ENCODE assay signal across 8 cellular contexts in the genomic region with DNA sequence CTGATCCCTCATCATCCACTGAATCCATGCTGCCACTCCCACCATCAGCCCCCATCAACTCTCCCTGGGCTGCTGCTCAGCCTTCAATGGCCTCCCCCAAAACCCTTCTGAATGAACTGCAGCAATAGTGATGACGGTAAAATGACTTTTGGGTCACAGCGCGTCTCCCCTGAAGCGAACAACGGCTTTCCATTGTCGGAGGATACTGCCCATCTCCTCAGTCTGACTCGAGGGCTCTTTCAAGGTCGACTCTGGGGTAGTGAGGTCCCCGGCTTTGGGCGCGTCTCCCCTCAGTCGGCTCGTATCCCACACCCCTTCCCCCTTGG. TPM values are rescaled to one million over a fixed set of nuclear protein-coding genes. Genes with fewer than 3 reads are reported as not detected.
A peak's percentile ranks its signal among the peaks of the same experiment; 100 is the strongest.
DNase-seq lines count a peak whose midpoint lies in the region; ATAC-seq, FAIRE-seq and TF ChIP-seq lines count a peak whose summit lies in the region.

No MANE protein-coding gene starts in this region.

- H3K27me3 ChIP-seq in mammary epithelial cell (ENCODE audit: insufficient read depth, low read length) = no peaks in the 10 kb centered on the region

- H4K20me1 ChIP-seq in mammary epithelial cell (ENCODE audit: insufficient read depth, low read length) = no peaks in the 10 kb centered on the region

- H3K9me3 ChIP-seq in mammary epithelial cell (replicated peaks; ENCODE audit: insufficient read depth, low read length) (no peaks in the 10 kb centered on the region), mucosa of descending colon (no peaks in the 10 kb centered on the region)

- FAIRE-seq in frontal cortex (lab: Jason Lieb, UNC) = no peak

- H3K4me3 ChIP-seq in mammary epithelial cell (replicated peaks in 1 of 3; ENCODE audit: insufficient read depth in 1 of 3, low read depth in 2 of 3, low read length in 3 of 3) (peak overlapping the region; percentile 75 to 89 (median 78)), mucosa of descending colon (peak overlapping the region; percentile 20)

- TF ChIP-seq CTCF in mammary epithelial cell (conservative IDR thresholded peaks at IDR 0.05 in 1 of 2, IDR thresholded peaks at IDR 0.05 in 1 of 2; ENCODE audit: extremely low read depth in 1 of 2, insufficient read depth in 1 of 2, low read depth in 1 of 2, low read length in 2 of 2) = no peak
- no peak for TF ChIP-seq CTCF in mucosa of descending colon (IDR thresholded peaks at IDR 0.05)

- H3K4me1 ChIP-seq in mammary epithelial cell (ENCODE audit: insufficient read depth, low read length) = peaks cover 12% of the 10 kb centered on the region
- no peaks in the 10 kb centered on the region for H3K4me1 ChIP-seq in mucosa of descending colon (ENCODE audit: low read depth)

- no peaks in the 10 kb centered on the region for H3K36me3 ChIP-seq in mammary epithelial cell (ENCODE audit: insufficient read depth, low read length)
- H3K36me3 ChIP-seq in mucosa of descending colon (ENCODE audit: low read depth) = no peaks in the 10 kb centered on the region

- peak overlapping the region; percentile 32 for H3K27ac ChIP-seq in mammary epithelial cell (ENCODE audit: insufficient read depth, low read depth, low read length)

- peak overlapping the region; percentile 87 for H3K4me2 ChIP-seq in mammary epithelial cell (ENCODE audit: insufficient read depth, low read depth, low read length)

- intact Hi-C loops in mammary epithelial cell (cut with micrococcal nuclease) (loop anchor here (1.0 to 2.0 kb wide), 5 partner anchors 50 to 250 kb away; no protein-coding TSS in a partner anchor), mucosa of descending colon (cut with DNase I, micrococcal nuclease) (loop anchor here in 1 of 2 donors (5.0 kb wide), 1 partner anchor 141 kb away; no protein-coding TSS in a partner anchor)

- H3K79me2 ChIP-seq in mammary epithelial cell (ENCODE audit: insufficient read depth, low read length) = peaks cover 4% of the 10 kb centered on the region

- WGBS in mammary epithelial cell (ENCODE audit: low coverage, missing lambda C conversion rate) = 14% methylated on average over 1 of the region's 13 CpGs

- peak overlapping the region; percentile 62 for H3K9ac ChIP-seq in mammary epithelial cell (ENCODE audit: insufficient read depth, low read length)

- in situ Hi-C loops in mammary epithelial cell (cut with MboI; ENCODE audit: low sequenced_read_pairs in 2 of 2) = loop anchor here in 1 of 2 donors (25.0 kb wide), 1 partner anchor 251 kb away; no protein-coding TSS in a partner anchor

- no peak for ATAC-seq in mucosa of descending colon

- CTCF ChIA-PET in mammary epithelial cell (lab: Charles Lee; ENCODE audit: low non-redundant PET) = interaction anchor here (0.6 to 1.3 kb wide), 4 partner anchors 50 to 313 kb away, joined by 3 to 6 read pairs (median 4); no protein-coding TSS in a partner anchor

- dilution Hi-C loops in mammary epithelial cell (cut with HindIII; ENCODE audit: low sequenced_read_pairs) = no loop called here

- BruUV-seq in mammary epithelial cell (replicated peaks; lab: Mats Ljungman, UMichigan) = TSS peak; percentile 83

- DNase-seq in stimulated activated CD4-positive, alpha-beta T cell treated with anti-CD3 and anti-CD28 coated beads, Interleukin-2, amount 100 ng/mL, for 4 hours (ENCODE audit: low read depth) = peak; percentile 9
- DNase-seq in stimulated activated CD4-positive, alpha-beta T cell treated with anti-CD3 and anti-CD28 coated beads, Interleukin-4, amount 100 ng/mL, for 4 hours = no peak
- DNase-seq in mammary epithelial cell = no peak
- DNase-seq in mucosa of descending colon = no peak
- no peak for DNase-seq in ureter (ENCODE audit: low spot score)
- DNase-seq in frontal cortex (ENCODE audit: low spot score in 2 of 2) = no peak
- DNase-seq in activated effector memory CD4-positive, alpha-beta T cell treated with anti-CD3 and anti-CD28 coated beads, Interleukin-2, amount 50 U/mL, for 16 hours = no peak
- no peak for DNase-seq in LoVo (ENCODE audit: low spot score)

- H2AFZ ChIP-seq in mammary epithelial cell (ENCODE audit: low read depth, low read length) = peak overlapping the region; percentile 98

RNA-seq across cellular contexts. Expression of a gene that starts 57.2 kb away (rescaled TPM):
- 100 to 1,000 TPM in 1 of 2 donors, 10 to 100 TPM in 1; 64.7 to 110 TPM for total RNA-seq in mammary epithelial cell
- 33.8 TPM for polyA plus RNA-seq in mammary epithelial cell
- 57.1 TPM for polyA minus RNA-seq in mammary epithelial cell
- total RNA-seq in mucosa of descending colon = 100 to 1,000 TPM in 2 of 3 donors, 10 to 100 TPM in 1; 96.0 to 153 (median 144) TPM
- 121 TPM for total RNA-seq in ureter
- 149 TPM for total RNA-seq in frontal cortex
